In genomic region chr12:20489645-20490044, GRCh38 we compare ENCODE assay signal across 22 cellular contexts.
"Had no signal": no experiment of that assay in that cellular context is flagged by ENCODE, and none has a peak within 500 bp of the region (broad histone marks: within the 10 kb centered on the region; RNA-seq: fewer than 3 reads in every experiment).

No MANE protein-coding gene starts in this region.

- H3K27ac ChIP-seq: cardiac muscle cell, epithelial cell of prostate, left ventricle myocardium inferior, prostate gland, spleen, upper lobe of right lung had no signal

- H3K9me3 ChIP-seq: left ventricle myocardium inferior, prostate gland, spleen, thoracic aorta, upper lobe of right lung had no signal

- H3K4me3 ChIP-seq: cardiac muscle cell, left ventricle myocardium inferior, prostate gland, spleen, thoracic aorta, upper lobe of right lung had no signal

- H3K36me3 ChIP-seq: cardiac muscle cell, left ventricle myocardium inferior, prostate gland, spleen, thoracic aorta, upper lobe of right lung had no signal

- H3K27me3 ChIP-seq: cardiac muscle cell, spleen, upper lobe of right lung had no signal

- H3K4me1 ChIP-seq: prostate gland, spleen, upper lobe of right lung had no signal

- ATAC-seq: sciatic nerve; stimulated activated memory B cell treated with anti-CD40 and anti-IgM and Interleukin-4, amounts not matched to agents 10 μg/mL and 1 μg/mL and 100 μg/mL, for 72 hours; upper lobe of right lung had no signal

- FAIRE-seq: frontal cortex had no signal

- DNase-seq: activated B cell treated with CpG ODN at 0.5 μM for 24 hours; activated CD4-positive, alpha-beta memory T cell treated with anti-CD3 and anti-CD28 coated beads for 36 hours; activated CD4-positive, alpha-beta T cell treated with anti-CD3 and anti-CD28 coated beads for 4 hours; activated gamma-delta T cell treated with Interleukin-2 at 50 U/mL for 16 hours; activated naive CD8-positive, alpha-beta T cell treated with anti-CD3 and anti-CD28 coated beads for 36 hours; activated T-cell treated with anti-CD3 and anti-CD28 coated beads for 4 hours; amniotic stem cell; head of caudate nucleus; left ventricle myocardium inferior; occipital lobe; spleen; stimulated activated CD4-positive, alpha-beta T cell treated with anti-CD3 and anti-CD28 coated beads, Interleukin-4, amount 100 ng/mL, for 4 hours; T-helper 1 cell; T-helper 9 cell; upper lobe of right lung had no signal
